ENCODE assay signal across 16 cellular contexts in the genomic region with DNA sequence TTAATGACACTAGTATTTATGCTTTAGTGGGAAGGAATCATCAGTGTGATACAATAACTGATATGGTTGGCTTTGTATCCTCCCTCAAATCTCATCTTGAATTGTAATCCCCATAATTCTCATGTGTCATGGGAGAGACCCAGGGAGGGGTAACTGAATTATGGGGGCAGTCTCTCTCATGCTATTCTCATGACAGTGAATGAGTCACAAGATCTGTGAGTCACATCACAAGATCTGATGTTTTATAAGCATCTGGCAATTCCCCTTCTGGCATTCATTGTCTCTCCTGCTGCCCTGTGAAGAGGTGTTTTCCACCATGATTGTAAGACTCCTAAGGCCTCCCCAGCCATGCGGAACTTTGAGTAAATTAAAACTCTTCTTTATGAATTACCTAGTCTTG.
DNase-seq lines count a peak whose midpoint lies in the region; TF ChIP-seq lines count a peak whose summit lies in the region.
"Had no signal": no experiment of that assay in that cellular context is flagged by ENCODE, and none has a peak within 500 bp of the region (broad histone marks: within the 10 kb centered on the region; RNA-seq: fewer than 3 reads in every experiment).

No MANE protein-coding gene starts in this region.

- H3K36me3 ChIP-seq in BE2C: no peaks in the 10 kb centered on the region
- H3K36me3 ChIP-seq: gastroesophageal sphincter, vagina had no signal

- DNase-seq in BE2C (peak; percentile 7), ELR (ENCODE audit: low read depth) (peak; percentile 73), RPMI7951 (ENCODE audit: low read depth) (peak; percentile 6), foreskin melanocyte (peak; percentile 1), superior temporal gyrus (ENCODE audit: extremely low spot score) (no peak), germinal center (ENCODE audit: low spot score) (no peak), NCI-H1092 (lab: John Stamatoyannopoulos, UW) (no peak)
- DNase-seq: CD8-positive, alpha-beta memory T cell; KG1; MV-4-11; NCI-H2029 treated with DMSO at 0.1 percent for 48 hours; psoas muscle; RPMI8226; stimulated activated CD4-positive, alpha-beta T cell treated with anti-CD3 and anti-CD28 coated beads, Interleukin-1b, Interleukin-23, amount 100 ng/mL, for 48 hours had no signal

- H3K4me1 ChIP-seq in BE2C: no peaks in the 10 kb centered on the region; the same call in 1 of the 2 replicates
- H3K4me1 ChIP-seq: gastroesophageal sphincter, psoas muscle, vagina had no signal

- no peaks in the 10 kb centered on the region for H3K27me3 ChIP-seq in BE2C
- H3K27me3 ChIP-seq: gastroesophageal sphincter, vagina had no signal

- H3K4me3 ChIP-seq in BE2C (ENCODE audit: low read depth, low read length): no peak overlapping the region
- H3K4me3 ChIP-seq: gastroesophageal sphincter, psoas muscle, vagina had no signal

- no peaks in the 10 kb centered on the region for H3K9me3 ChIP-seq in BE2C
- H3K9me3 ChIP-seq: gastroesophageal sphincter, psoas muscle, vagina had no signal

- TF ChIP-seq CTCF in BE2C (IDR thresholded peaks at IDR 0.05; ENCODE audit: low read depth, low read length): no peak

Comparison
In these comparisons a context has a peak if more than half of its experiments do, and no peak if none do; other contexts are left out.
1. DNase-seq: peak in BE2C (single experiment), ELR (single experiment), RPMI7951 (single experiment) and foreskin melanocyte (single experiment); none in superior temporal gyrus (single experiment), germinal center (single experiment) and NCI-H1092 (single experiment).